ENCODE assay signal across 16 cellular contexts in the genomic region with DNA sequence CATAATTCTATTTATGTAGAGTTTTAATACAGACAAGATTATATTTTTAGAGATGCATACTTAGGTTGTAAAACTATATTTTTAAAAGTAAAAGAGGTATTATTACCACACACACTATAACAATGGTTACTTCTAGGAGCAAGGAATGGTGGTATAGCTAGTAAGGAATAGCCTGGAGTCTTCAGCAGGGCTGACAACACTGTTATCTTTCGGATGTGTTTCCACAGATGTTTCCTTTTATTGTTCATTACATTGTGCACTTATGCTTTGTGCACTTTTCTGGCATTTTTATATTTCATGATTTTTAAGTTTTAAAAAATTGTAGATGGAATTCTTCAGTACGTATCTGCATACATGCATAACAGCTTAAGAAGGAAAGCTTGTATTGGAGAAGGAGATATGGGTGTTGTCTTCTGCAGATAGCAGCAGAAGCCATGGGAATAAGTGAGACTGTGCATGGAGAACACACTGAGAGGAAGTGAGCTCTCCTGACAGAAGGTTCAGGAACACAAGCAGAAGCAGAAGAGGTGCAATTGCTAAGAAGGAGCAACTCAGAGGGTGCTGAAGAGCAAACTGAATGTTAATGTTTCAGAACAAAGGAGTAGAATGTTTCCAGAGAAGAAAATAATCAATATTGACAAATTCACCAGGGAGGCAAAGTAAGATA.
DNase-seq lines count a peak whose midpoint lies in the region; ATAC-seq and TF ChIP-seq lines count a peak whose summit lies in the region.
"Had no signal": no experiment of that assay in that cellular context is flagged by ENCODE, and none has a peak within 500 bp of the region (broad histone marks: within the 10 kb centered on the region; RNA-seq: fewer than 3 reads in every experiment).

No MANE protein-coding gene starts in this region.

- H3K27me3 ChIP-seq in ACC112 (ENCODE audit: insufficient read depth, low read length) (no peaks in the 10 kb centered on the region), neutrophil (no peaks in the 10 kb centered on the region)
- no peaks in the 10 kb centered on the region for H3K27me3 ChIP-seq in naive thymus-derived CD4-positive, alpha-beta T cell (ENCODE audit: control insufficient read depth in 2 of 2, insufficient read depth in 2 of 2, low read length in 2 of 2)
- H3K27me3 ChIP-seq: BLaER1 had no signal

- H3K27ac ChIP-seq in ACC112 (ENCODE audit: low read depth, low read length) (peak overlapping the region; percentile 30; the same call in 1 of the 2 replicates), neutrophil (peak overlapping the region; percentile 48)
- H3K27ac ChIP-seq in naive thymus-derived CD4-positive, alpha-beta T cell (ENCODE audit: low read depth, low read length): no peak overlapping the region
- H3K27ac ChIP-seq: A549, BLaER1 had no signal

- CTCF ChIA-PET in naive thymus-derived CD4-positive, alpha-beta T cell (lab: Charles Lee): no interaction called here

- no peak for ATAC-seq in SK-N-SH treated with all-trans-retinoic acid at 6 μM for 48 hours
- no peak for ATAC-seq in naive thymus-derived CD4-positive, alpha-beta T cell
- ATAC-seq: A549; CD8-positive, alpha-beta T cell; Right ventricle myocardium inferior had no signal

- H3K9me3 ChIP-seq in neutrophil: no peaks in the 10 kb centered on the region
- H3K9me3 ChIP-seq in naive thymus-derived CD4-positive, alpha-beta T cell (ENCODE audit: control insufficient read depth in 2 of 3, low read length in 3 of 3): no peaks in the 10 kb centered on the region
- H3K9me3 ChIP-seq: A549, BLaER1 had no signal

- no peaks in the 10 kb centered on the region for H3K9me3 Mint-ChIP-seq in endothelial cell (ENCODE audit: unreplicated experiment)
- peaks cover 0 to 3% (median 0%) of the 10 kb centered on the region in 11 donors for H3K9me3 Mint-ChIP-seq in naive thymus-derived CD4-positive, alpha-beta T cell
- H3K9me3 Mint-ChIP-seq: CD8-positive, alpha-beta T cell had no signal

- no peaks in the 10 kb centered on the region for H3K27me3 Mint-ChIP-seq in endothelial cell (ENCODE audit: unreplicated experiment)
- H3K27me3 Mint-ChIP-seq in naive thymus-derived CD4-positive, alpha-beta T cell: no peaks in the 10 kb centered on the region

- H3K79me2 ChIP-seq in ACC112 (ENCODE audit: control insufficient read depth, insufficient read depth, low read length, unreplicated experiment): no peaks in the 10 kb centered on the region

- TF ChIP-seq CTCF in endothelial cell (IDR thresholded peaks at IDR 0.05; ENCODE audit: unreplicated experiment) (no peak), neutrophil (IDR thresholded peaks at IDR 0.05) (no peak)

- intact Hi-C loops in naive thymus-derived CD4-positive, alpha-beta T cell (cut with micrococcal nuclease): no loop called here

- peak; percentile 41 for DNase-seq in NCI-H146 treated with DMSO at 0.1 percent for 48 hours (lab: John Stamatoyannopoulos, UW; ENCODE audit: unreplicated experiment)
- no peak for DNase-seq in endothelial cell (ENCODE audit: low spot score)
- no peak for DNase-seq in GM19240 (ENCODE audit: insufficient read length, low spot score)
- DNase-seq in naive thymus-derived CD4-positive, alpha-beta T cell: no peak
- no peak for DNase-seq in erythroblast (lab: John Stamatoyannopoulos, UW)
- DNase-seq: CD8-positive, alpha-beta T cell; KG1; NCI-H1436; NCI-H2081; NK-92 treated with Interleukin-12 subunit alpha and Interleukin-12 subunit beta, amount 100 ng/mL, for 24 hours had no signal

- H3K4me1 Mint-ChIP-seq in endothelial cell (ENCODE audit: unreplicated experiment): peaks cover 22% of the 10 kb centered on the region
- peaks cover 0 to 5% (median 0%) of the 10 kb centered on the region in 7 donors for H3K4me1 Mint-ChIP-seq in naive thymus-derived CD4-positive, alpha-beta T cell

- no peak for TF ChIP-seq POLR2A in erythroblast (IDR thresholded peaks at IDR 0.05; ENCODE audit: low read length)

- H3K36me3 ChIP-seq in ACC112 (ENCODE audit: insufficient read depth, low read length) (no peaks in the 10 kb centered on the region), neutrophil (no peaks in the 10 kb centered on the region)
- H3K36me3 ChIP-seq in naive thymus-derived CD4-positive, alpha-beta T cell (ENCODE audit: control insufficient read depth in 2 of 3, insufficient read depth in 3 of 3, low read length in 3 of 3): no peaks in the 10 kb centered on the region
- H3K36me3 ChIP-seq: BLaER1 had no signal

- H3K27ac Mint-ChIP-seq in endothelial cell (ENCODE audit: unreplicated experiment): peak overlapping the region; percentile 95
- peak overlapping the region in 1 of 9 donors; percentile 32 for H3K27ac Mint-ChIP-seq in naive thymus-derived CD4-positive, alpha-beta T cell
- H3K27ac Mint-ChIP-seq: CD8-positive, alpha-beta T cell had no signal

- H2AFZ ChIP-seq in ACC112 (ENCODE audit: low read length, unreplicated experiment): no peak overlapping the region

- no peak overlapping the region for H3K4me3 ChIP-seq in ACC112 (ENCODE audit: low read depth, low read length)
- no peak overlapping the region for H3K4me3 ChIP-seq in neutrophil (ENCODE audit: low read depth in 1 of 2, low read length in 1 of 2)
- no peak overlapping the region for H3K4me3 ChIP-seq in naive thymus-derived CD4-positive, alpha-beta T cell (ENCODE audit: low read length)
- H3K4me3 ChIP-seq: A549, BLaER1 had no signal

- POLR2A ChIA-PET in naive thymus-derived CD4-positive, alpha-beta T cell (lab: Charles Lee): no interaction called here

- no peaks in the 10 kb centered on the region for H3K36me3 Mint-ChIP-seq in endothelial cell (ENCODE audit: low read depth, unreplicated experiment)
- H3K36me3 Mint-ChIP-seq in naive thymus-derived CD4-positive, alpha-beta T cell: peaks cover 0 to 8% (median 4%) of the 10 kb centered on the region in 5 donors
- H3K36me3 Mint-ChIP-seq: CD8-positive, alpha-beta T cell had no signal

- H3K4me1 ChIP-seq in ACC112 (ENCODE audit: control insufficient read depth, insufficient read depth, low read length, unreplicated experiment) (peaks cover 26% of the 10 kb centered on the region), neutrophil (ENCODE audit: control insufficient read depth in 1 of 2, insufficient read depth in 1 of 2, low read depth in 1 of 2, low read length in 1 of 2) (no peaks in the 10 kb centered on the region)
- H3K4me1 ChIP-seq in naive thymus-derived CD4-positive, alpha-beta T cell (ENCODE audit: control insufficient read depth in 2 of 2, insufficient read depth in 2 of 2, low read length in 2 of 2): no peaks in the 10 kb centered on the region
- H3K4me1 ChIP-seq: A549, BLaER1 had no signal

- H3K4me3 Mint-ChIP-seq in endothelial cell (ENCODE audit: unreplicated experiment): no peak overlapping the region
- H3K4me3 Mint-ChIP-seq in naive thymus-derived CD4-positive, alpha-beta T cell: no peak overlapping the region
- H3K4me3 Mint-ChIP-seq: CD8-positive, alpha-beta T cell had no signal

TF ChIP-seq in SK-N-SH treated with all-trans-retinoic acid at 6 μM for 48 hours, 23 proteins besides CTCF, POLR2A, EP300 and RAD21:
- TF ChIP-seq PPARA (CRISPR knock-in tag; IDR thresholded peaks at IDR 0.05; ENCODE audit: borderline replicate concordance): no peak
- no peak for TF ChIP-seq ZNF565 (CRISPR knock-in tag; conservative IDR thresholded peaks at IDR 0.05; ENCODE audit: low read depth)
- TF ChIP-seq RARB (CRISPR knock-in tag; IDR thresholded peaks at IDR 0.05): no peak
- TF ChIP-seq ZFP3 (CRISPR knock-in tag; IDR thresholded peaks at IDR 0.05): no peak
- no peak for TF ChIP-seq TCF4 (CRISPR knock-in tag; IDR thresholded peaks at IDR 0.05; ENCODE audit: borderline replicate concordance)
- TF ChIP-seq, protein P1, sequence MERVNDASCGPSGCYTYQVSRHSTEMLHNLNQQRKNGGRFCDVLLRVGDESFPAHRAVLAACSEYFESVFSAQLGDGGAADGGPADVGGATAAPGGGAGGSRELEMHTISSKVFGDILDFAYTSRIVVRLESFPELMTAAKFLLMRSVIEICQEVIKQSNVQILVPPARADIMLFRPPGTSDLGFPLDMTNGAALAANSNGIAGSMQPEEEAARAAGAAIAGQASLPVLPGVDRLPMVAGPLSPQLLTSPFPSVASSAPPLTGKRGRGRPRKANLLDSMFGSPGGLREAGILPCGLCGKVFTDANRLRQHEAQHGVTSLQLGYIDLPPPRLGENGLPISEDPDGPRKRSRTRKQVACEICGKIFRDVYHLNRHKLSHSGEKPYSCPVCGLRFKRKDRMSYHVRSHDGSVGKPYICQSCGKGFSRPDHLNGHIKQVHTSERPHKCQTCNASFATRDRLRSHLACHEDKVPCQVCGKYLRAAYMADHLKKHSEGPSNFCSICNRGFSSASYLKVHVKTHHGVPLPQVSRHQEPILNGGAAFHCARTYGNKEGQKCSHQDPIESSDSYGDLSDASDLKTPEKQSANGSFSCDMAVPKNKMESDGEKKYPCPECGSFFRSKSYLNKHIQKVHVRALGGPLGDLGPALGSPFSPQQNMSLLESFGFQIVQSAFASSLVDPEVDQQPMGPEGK (CRISPR knock-in tag; IDR thresholded peaks at IDR 0.05; ENCODE audit: borderline replicate concordance): no peak
- no peak for TF ChIP-seq GLIS3 (CRISPR knock-in tag; IDR thresholded peaks at IDR 0.05)
- no peak for TF ChIP-seq ZNF70 (CRISPR knock-in tag; IDR thresholded peaks at IDR 0.05)
- no peak for TF ChIP-seq BACH2 (CRISPR knock-in tag; IDR thresholded peaks at IDR 0.05; ENCODE audit: borderline replicate concordance)
- TF ChIP-seq, protein P2, sequence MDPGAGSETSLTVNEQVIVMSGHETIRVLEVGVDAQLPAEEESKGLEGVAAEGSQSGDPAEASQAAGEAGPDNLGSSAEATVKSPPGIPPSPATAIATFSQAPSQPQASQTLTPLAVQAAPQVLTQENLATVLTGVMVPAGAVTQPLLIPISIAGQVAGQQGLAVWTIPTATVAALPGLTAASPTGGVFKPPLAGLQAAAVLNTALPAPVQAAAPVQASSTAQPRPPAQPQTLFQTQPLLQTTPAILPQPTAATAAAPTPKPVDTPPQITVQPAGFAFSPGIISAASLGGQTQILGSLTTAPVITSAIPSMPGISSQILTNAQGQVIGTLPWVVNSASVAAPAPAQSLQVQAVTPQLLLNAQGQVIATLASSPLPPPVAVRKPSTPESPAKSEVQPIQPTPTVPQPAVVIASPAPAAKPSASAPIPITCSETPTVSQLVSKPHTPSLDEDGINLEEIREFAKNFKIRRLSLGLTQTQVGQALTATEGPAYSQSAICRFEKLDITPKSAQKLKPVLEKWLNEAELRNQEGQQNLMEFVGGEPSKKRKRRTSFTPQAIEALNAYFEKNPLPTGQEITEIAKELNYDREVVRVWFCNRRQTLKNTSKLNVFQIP (CRISPR knock-in tag; IDR thresholded peaks at IDR 0.05; ENCODE audit: borderline replicate concordance, low read depth): no peak
- TF ChIP-seq TOX (CRISPR knock-in tag; IDR thresholded peaks at IDR 0.05; ENCODE audit: borderline replicate concordance): no peak
- TF ChIP-seq ZC3H10 (CRISPR knock-in tag; IDR thresholded peaks at IDR 0.05): no peak
- no peak for TF ChIP-seq OSR1 (CRISPR knock-in tag; IDR thresholded peaks at IDR 0.05)
